22 cellular contexts compared by ENCODE assay signal in the genomic region with DNA sequence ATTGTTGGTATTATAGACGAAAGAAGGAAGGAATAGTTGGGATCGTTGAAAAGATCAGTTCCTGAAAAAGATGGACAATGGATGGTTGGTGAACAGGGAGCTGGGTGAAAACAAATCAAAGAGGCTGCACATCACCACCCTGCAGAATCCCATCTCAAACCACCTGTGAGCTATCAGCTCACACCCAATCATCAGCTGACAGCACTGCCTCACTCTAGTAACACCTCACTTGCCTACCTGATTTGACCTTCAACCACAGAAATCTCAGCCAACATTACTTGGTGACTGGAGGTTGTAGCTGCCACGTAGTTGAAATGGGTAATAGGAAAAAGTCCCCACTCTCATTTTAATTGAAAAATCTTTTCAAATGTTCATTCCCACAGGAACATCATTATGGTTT.
DNase-seq lines count a peak whose midpoint lies in the region; ATAC-seq, FAIRE-seq and TF ChIP-seq lines count a peak whose summit lies in the region.
"Had no signal": no experiment of that assay in that cellular context is flagged by ENCODE, and none has a peak within 500 bp of the region (broad histone marks: within the 10 kb centered on the region; RNA-seq: fewer than 3 reads in every experiment).

No MANE protein-coding gene starts in this region.

- no peak for FAIRE-seq in D721Med (lab: Jason Lieb, UNC)

- no peaks in the 10 kb centered on the region for H4K20me1 ChIP-seq in mammary epithelial cell (ENCODE audit: insufficient read depth, low read length)

- WGBS in mammary epithelial cell (ENCODE audit: low coverage, missing lambda C conversion rate), result 64% methylated on average over 3 of the region's 3 CpGs
- WGBS in transverse colon (ENCODE audit: low coverage in 1 of 2), 2 donors, result 56 to 60% methylated on average over 3 of the region's 3 CpGs

- no TSS peak for BruUV-seq in mammary epithelial cell (replicated peaks; lab: Mats Ljungman, UMichigan)

- CTCF ChIA-PET in HEK293 (lab: Yijun Ruan, JAX), result interaction anchor here (0.7 to 4.4 kb wide), 8 partner anchors 10 to 108 kb away, joined by 3 to 21 read pairs (median 6); no protein-coding TSS in a partner anchor
- CTCF ChIA-PET in mammary epithelial cell (lab: Charles Lee; ENCODE audit: low non-redundant PET), result interaction anchor here (0.6 kb wide), 1 partner anchor 166 kb away, joined by 3 read pairs; no protein-coding TSS in a partner anchor

- POLR2A ChIA-PET in HEK293 (lab: Yijun Ruan, JAX), result interaction anchor here (0.6 to 1.4 kb wide), 3 partner anchors 16 to 602 kb away, joined by 4 to 5 read pairs (median 4); no protein-coding TSS in a partner anchor

- TF ChIP-seq POLR2A in transverse colon (IDR thresholded peaks at IDR 0.05), result no peak

- dilution Hi-C loops in mammary epithelial cell (cut with HindIII; ENCODE audit: low sequenced_read_pairs), result no loop called here

- H3K27ac ChIP-seq in HEK293 (ENCODE audit: extremely low read depth, low read depth, low read length) (no peak overlapping the region), mammary epithelial cell (ENCODE audit: insufficient read depth, low read depth, low read length) (peak overlapping the region; percentile 58), transverse colon (no peak overlapping the region)
- H3K27ac ChIP-seq: skin epidermis, stomach, vagina had no signal

- TF ChIP-seq EP300 in transverse colon (IDR thresholded peaks at IDR 0.05; ENCODE audit: low read depth), result no peak

- H2AFZ ChIP-seq in mammary epithelial cell (ENCODE audit: low read depth, low read length), result no peak overlapping the region

- intact Hi-C loops in mammary epithelial cell (cut with micrococcal nuclease), result no loop called here
- intact Hi-C loops in mucosa of descending colon (cut with DNase I, micrococcal nuclease), result no loop called here
- intact Hi-C loops in transverse colon (cut with DNase I; ENCODE audit: low total_unique reads), result no loop called here

- peaks cover 59% of the 10 kb centered on the region for H3K79me2 ChIP-seq in mammary epithelial cell (ENCODE audit: insufficient read depth, low read length)

- H3K36me3 ChIP-seq in HEK293 (ENCODE audit: control insufficient read depth in 2 of 2, insufficient read depth in 1 of 2, low read length in 2 of 2), result no peaks in the 10 kb centered on the region
- no peaks in the 10 kb centered on the region for H3K36me3 ChIP-seq in mammary epithelial cell (ENCODE audit: insufficient read depth, low read length)
- no peaks in the 10 kb centered on the region for H3K36me3 ChIP-seq in mucosa of descending colon (ENCODE audit: low read depth)
- H3K36me3 ChIP-seq in transverse colon, result no peaks in the 10 kb centered on the region
- H3K36me3 ChIP-seq: gastrocnemius medialis, stomach, vagina had no signal

- H3K9me3 ChIP-seq in HEK293 (ENCODE audit: control insufficient read depth, insufficient read depth, low read depth, low read length), result no peaks in the 10 kb centered on the region
- H3K9me3 ChIP-seq in mammary epithelial cell (replicated peaks; ENCODE audit: insufficient read depth, low read length), result no peaks in the 10 kb centered on the region
- H3K9me3 ChIP-seq in mucosa of descending colon, result no peaks in the 10 kb centered on the region
- H3K9me3 ChIP-seq in transverse colon, result no peaks in the 10 kb centered on the region
- H3K9me3 ChIP-seq: gastrocnemius medialis, stomach, vagina had no signal

- peak; percentile 40 for ATAC-seq in GM18502 (IDR thresholded peaks at IDR 0.05; ENCODE audit: poor library complexity, unreplicated experiment)
- peak; percentile 42 for ATAC-seq in mucosa of descending colon
- ATAC-seq in GM18519 (IDR thresholded peaks at IDR 0.05; ENCODE audit: low FRiP score, unreplicated experiment), result no peak
- ATAC-seq: gastrocnemius medialis had no signal

- H3K4me1 ChIP-seq in HEK293 (ENCODE audit: control insufficient read depth, insufficient read depth, low read length) (peaks cover 32% of the 10 kb centered on the region), mammary epithelial cell (ENCODE audit: insufficient read depth, low read length) (peaks cover 60% of the 10 kb centered on the region), mucosa of descending colon (ENCODE audit: low read depth) (peaks cover 6% of the 10 kb centered on the region), transverse colon (peaks cover 0 to 42% (median 8%) of the 10 kb centered on the region in 4 donors)
- H3K4me1 ChIP-seq: vagina had no signal

- H3K4me3 ChIP-seq in HEK293 (ENCODE audit: low read depth, low read length) (no peak overlapping the region), mammary epithelial cell (replicated peaks in 1 of 3; ENCODE audit: insufficient read depth in 1 of 3, low read depth in 2 of 3, low read length in 3 of 3) (no peak overlapping the region), mucosa of descending colon (no peak overlapping the region), transverse colon (no peak overlapping the region)
- H3K4me3 ChIP-seq: gastrocnemius medialis, skin epidermis, stomach, vagina had no signal

- no peak for TF ChIP-seq CTCF in HEK293 (tag by site-specific recombination; IDR thresholded peaks at IDR 0.05)
- no peak for TF ChIP-seq CTCF in mammary epithelial cell (conservative IDR thresholded peaks at IDR 0.05 in 1 of 2, IDR thresholded peaks at IDR 0.05 in 1 of 2; ENCODE audit: extremely low read depth in 1 of 2, insufficient read depth in 1 of 2, low read depth in 1 of 2, low read length in 2 of 2)
- no peak for TF ChIP-seq CTCF in mucosa of descending colon (IDR thresholded peaks at IDR 0.05)
- no peak for TF ChIP-seq CTCF in transverse colon (IDR thresholded peaks at IDR 0.05)
- TF ChIP-seq CTCF in D721Med (IDR thresholded peaks at IDR 0.05; ENCODE audit: insufficient read depth, missing control alignments), result no peak

- H3K9ac ChIP-seq in mammary epithelial cell (ENCODE audit: insufficient read depth, low read length), result no peak overlapping the region

- H3K27me3 ChIP-seq in mammary epithelial cell (ENCODE audit: insufficient read depth, low read length) (no peaks in the 10 kb centered on the region), transverse colon (no peaks in the 10 kb centered on the region)
- H3K27me3 ChIP-seq: gastrocnemius medialis, stomach, vagina had no signal

- DNase-seq in mammary epithelial cell (peak; percentile 72), mucosa of descending colon (no peak), transverse colon (no peak), D721Med (ENCODE audit: insufficient read length, low spot score) (no peak), Kasumi-1 (lab: John Stamatoyannopoulos, UW) (no peak)
- DNase-seq: activated CD4-positive, alpha-beta T cell treated with anti-CD3 and anti-CD28 coated beads, Interleukin-2, amount 50 U/mL, for 4 hours; activated gamma-delta T cell treated with Interleukin-2 at 50 U/mL for 16 hours; amniotic stem cell; CD4-positive, CD25-positive, alpha-beta regulatory T cell; central memory CD4-positive, alpha-beta T cell; DMS53; gastrocnemius medialis; midbrain; NCI-H526; nephron progenitor cell; stimulated activated CD4-positive, alpha-beta T cell treated with anti-CD3 and anti-CD28 coated beads, Interleukin-4, amount 100 ng/mL, for 1 hour; stomach had no signal

- H3K4me2 ChIP-seq in mammary epithelial cell (ENCODE audit: insufficient read depth, low read depth, low read length), result no peak overlapping the region

- in situ Hi-C loops in mammary epithelial cell (cut with MboI; ENCODE audit: low sequenced_read_pairs in 2 of 2) (no loop called here), transverse colon (cut with MboI; ENCODE audit: low pct_ligation_motif_present in 1 of 4, low pct_unique_long_range_greater_than_20kb in 1 of 4, low sequenced_read_pairs in 3 of 4) (no loop called here)

TF ChIP-seq in HEK293, 187 proteins besides CTCF, POLR2A, EP300 and RAD21:
- TF ChIP-seq ZFP37 (tag by site-specific recombination; IDR thresholded peaks at IDR 0.05), result no peak
- TF ChIP-seq SCRT2 (tag by site-specific recombination; IDR thresholded peaks at IDR 0.05), result peak; percentile 55
